ENCODE assay signal across 26 cellular contexts in genomic region chr20:56347628-56348305, GRCh38. TPM values are rescaled to one million over a fixed set of nuclear protein-coding genes. Genes with fewer than 3 reads are reported as not detected.
DNase-seq lines count a peak whose midpoint lies in the region; ATAC-seq and TF ChIP-seq lines count a peak whose summit lies in the region.
"Had no signal": no experiment of that assay in that cellular context is flagged by ENCODE, and none has a peak within 500 bp of the region (broad histone marks: within the 10 kb centered on the region; RNA-seq: fewer than 3 reads in every experiment).

No MANE protein-coding gene starts in this region.

- no peak overlapping the region for H3K4ac ChIP-seq in mesendoderm (ENCODE audit: low read depth, low read length)

- H2BK120ac ChIP-seq in mesendoderm (ENCODE audit: low read depth, low read length) = no peak overlapping the region

- no peak overlapping the region for H4K5ac ChIP-seq in mesendoderm (ENCODE audit: low read length)

- in situ Hi-C loops in HAP-1 (cut with MboI; ENCODE audit: low sequenced_read_pairs) = loop anchor here (25.0 kb wide), 1 partner anchor 1685 kb away; no protein-coding TSS in a partner anchor

- intact Hi-C loops in ovary (cut with DNase I) = no loop called here
- intact Hi-C loops in CD8-positive, alpha-beta T cell (cut with DNase I, micrococcal nuclease) = loop anchor here (10.0 kb wide), 2 partner anchors 1663 to 1673 kb away; no protein-coding TSS in a partner anchor

- H3K36me3 Mint-ChIP-seq in brain (no peaks in the 10 kb centered on the region), type B pancreatic cell (no peaks in the 10 kb centered on the region)
- H3K36me3 Mint-ChIP-seq in CD8-positive, alpha-beta T cell = no peaks in the 10 kb centered on the region
- H3K36me3 Mint-ChIP-seq: activated naive CD4-positive, alpha-beta T cell treated with anti-CD3 and anti-CD28 coated beads, Interleukin-2, amount 50 U/mL, for 24 hours; CD4-positive, alpha-beta memory T cell; IgD-negative memory B cell; memory B cell had no signal

- no peak overlapping the region for H3K18ac ChIP-seq in mesendoderm (ENCODE audit: low read length)

- H3K27ac ChIP-seq in mesendoderm (ENCODE audit: low read depth, low read length) (peak overlapping the region; percentile 9), ovary (no peak overlapping the region)
- no peak overlapping the region for H3K27ac ChIP-seq in CD8-positive, alpha-beta T cell (ENCODE audit: low read depth, low read length)
- H3K27ac ChIP-seq: thoracic aorta had no signal

- no peak overlapping the region for H3K56ac ChIP-seq in mesendoderm (ENCODE audit: low read length)

- no peak overlapping the region for H4K8ac ChIP-seq in mesendoderm (ENCODE audit: low read depth, low read length)

- TF ChIP-seq EP300 in ovary (IDR thresholded peaks at IDR 0.05) = no peak

- no peaks in the 10 kb centered on the region for H3K79me1 ChIP-seq in mesendoderm (ENCODE audit: low read length)

- H3K27ac Mint-ChIP-seq in brain = peak overlapping the region; percentile 2 to 77 (median 52)
- peak overlapping the region; percentile 30 for H3K27ac Mint-ChIP-seq in type B pancreatic cell
- no peak overlapping the region for H3K27ac Mint-ChIP-seq in CD8-positive, alpha-beta T cell
- H3K27ac Mint-ChIP-seq: activated naive CD4-positive, alpha-beta T cell treated with anti-CD3 and anti-CD28 coated beads, Interleukin-2, amount 50 U/mL, for 24 hours; activated T-helper 1 cell treated with anti-CD3 and anti-CD28 coated beads, Interleukin-12 subunit alpha, Interleukin-12 subunit beta, Interleukin-2, Interleukin-4 antibody, amounts not matched to agents 30 ng/mL and 10 ng/mL and 1 ng/mL, durations not matched to agents 14 hours and 24 hours and 36 hours; CD4-positive, alpha-beta memory T cell; dendritic cell treated with granulocyte-macrophage colony-stimulating factor and Interleukin-4, amounts not matched to agents 40 ng/mL and 50 ng/mL, for 4 days; IgD-negative memory B cell; memory B cell; naive B cell; T-helper 2 cell treated with Interferon-gamma antibody and Interleukin-4, amounts not matched to agents 5 μg/mL and 100 μg/mL, for 36 hours had no signal

- no peak overlapping the region for H3K23ac ChIP-seq in mesendoderm (ENCODE audit: low read length)

- peak; percentile 39 to 93 for DNase-seq in HAP-1 (ENCODE audit: low spot score in 2 of 2)
- DNase-seq in mesendoderm = peak; percentile 59
- no peak for DNase-seq in type B pancreatic cell (ENCODE audit: extremely low spot score, unreplicated experiment)
- DNase-seq in ovary = no peak
- no peak for DNase-seq in RKO (ENCODE audit: low spot score)
- no peak for DNase-seq in CD8-positive, alpha-beta T cell
- DNase-seq: caudate nucleus; CD4-positive, alpha-beta memory T cell; GDM1; left cardiac atrium; naive B cell; NCI-H1105 treated with DMSO at 0.1 percent for 48 hours; NCI-H2029 treated with DMSO at 0.1 percent for 48 hours; NCI-H82; right cardiac atrium; stimulated activated CD4-positive, alpha-beta T cell treated with anti-CD3 and anti-CD28 coated beads, Interleukin-12 subunit alpha, Interleukin-12 subunit beta, amount 100 ng/mL, for 4 hours; stimulated activated CD4-positive, alpha-beta T cell treated with anti-CD3 and anti-CD28 coated beads, Interleukin-4, amount 100 ng/mL, for 24 hours; stimulated activated naive CD4-positive, alpha-beta T cell treated with Interleukin-2 at 50 U/mL for 16 hours had no signal

- H3K4me1 Mint-ChIP-seq in brain (peaks cover 30% of the 10 kb centered on the region), type B pancreatic cell (ENCODE audit: unreplicated experiment) (peaks cover 13% of the 10 kb centered on the region)
- peaks cover 7% of the 10 kb centered on the region for H3K4me1 Mint-ChIP-seq in CD8-positive, alpha-beta T cell (ENCODE audit: low read depth)

- no peak overlapping the region for H2AK5ac ChIP-seq in mesendoderm (ENCODE audit: low read length)

- POLR2A ChIA-PET in CD8-positive, alpha-beta T cell (lab: Charles Lee) = no interaction called here

- TF ChIP-seq POLR2A in ovary (IDR thresholded peaks at IDR 0.05) = no peak

- H3K9me3 ChIP-seq in HAP-1 (no peaks in the 10 kb centered on the region), ovary (no peaks in the 10 kb centered on the region)
- H3K9me3 ChIP-seq in CD8-positive, alpha-beta T cell (ENCODE audit: low read length) = no peaks in the 10 kb centered on the region
- H3K9me3 ChIP-seq: thoracic aorta had no signal

- peaks cover 62% of the 10 kb centered on the region for H3K27me3 ChIP-seq in HAP-1 (ENCODE audit: low read depth)
- H3K27me3 ChIP-seq in mesendoderm (ENCODE audit: insufficient read depth, low read length, poor library complexity) = no peaks in the 10 kb centered on the region
- H3K27me3 ChIP-seq in ovary = no peaks in the 10 kb centered on the region
- peaks cover 14% of the 10 kb centered on the region for H3K27me3 ChIP-seq in CD8-positive, alpha-beta T cell (ENCODE audit: insufficient read depth, low read length)

- H3K9me3 Mint-ChIP-seq in brain = peaks cover 0 to 3% (median 0%) of the 10 kb centered on the region in 5 experiments
- no peaks in the 10 kb centered on the region for H3K9me3 Mint-ChIP-seq in type B pancreatic cell
- no peaks in the 10 kb centered on the region for H3K9me3 Mint-ChIP-seq in CD8-positive, alpha-beta T cell
- H3K9me3 Mint-ChIP-seq: activated naive CD4-positive, alpha-beta T cell treated with anti-CD3 and anti-CD28 coated beads, Interleukin-2, amount 50 U/mL, for 24 hours; activated T-helper 1 cell treated with anti-CD3 and anti-CD28 coated beads, Interleukin-12 subunit alpha, Interleukin-12 subunit beta, Interleukin-2, Interleukin-4 antibody, amounts not matched to agents 30 ng/mL and 10 ng/mL and 1 ng/mL, durations not matched to agents 14 hours and 24 hours and 36 hours; CD4-positive, alpha-beta memory T cell; dendritic cell treated with granulocyte-macrophage colony-stimulating factor and Interleukin-4, amounts not matched to agents 40 ng/mL and 50 ng/mL, for 4 days; memory B cell; T-helper 2 cell treated with Interferon-gamma antibody and Interleukin-4, amounts not matched to agents 5 μg/mL and 100 μg/mL, for 36 hours had no signal

- H3K79me2 ChIP-seq in mesendoderm (ENCODE audit: control insufficient read depth, insufficient read depth, low read length) = no peaks in the 10 kb centered on the region

- no peak overlapping the region for H2BK5ac ChIP-seq in mesendoderm (ENCODE audit: low read length)

- H2BK15ac ChIP-seq in mesendoderm (replicated peaks; ENCODE audit: low read depth) = no peak overlapping the region

- H3K9ac ChIP-seq in mesendoderm (ENCODE audit: low read length) = no peak overlapping the region

- no peak overlapping the region for H3K4me2 ChIP-seq in mesendoderm (ENCODE audit: low read length)

- H3K4me1 ChIP-seq in HAP-1 (peaks cover 15% of the 10 kb centered on the region), mesendoderm (ENCODE audit: control insufficient read depth, low read depth, low read length) (peaks cover 8% of the 10 kb centered on the region), ovary (ENCODE audit: insufficient read depth) (peaks cover 1% of the 10 kb centered on the region)
- H3K4me1 ChIP-seq in CD8-positive, alpha-beta T cell (ENCODE audit: insufficient read depth, low read length) = no peaks in the 10 kb centered on the region

- H3K27me3 Mint-ChIP-seq in brain (peaks cover 18% of the 10 kb centered on the region), type B pancreatic cell (peaks cover 39% of the 10 kb centered on the region)
- peaks cover 46% of the 10 kb centered on the region for H3K27me3 Mint-ChIP-seq in CD8-positive, alpha-beta T cell (ENCODE audit: low read depth)

- H3K4me3 ChIP-seq in HAP-1 (no peak overlapping the region), mesendoderm (ENCODE audit: low read length) (no peak overlapping the region), ovary (no peak overlapping the region)
- no peak overlapping the region for H3K4me3 ChIP-seq in CD8-positive, alpha-beta T cell (ENCODE audit: low read depth, low read length)
- H3K4me3 ChIP-seq: thoracic aorta had no signal

- TF ChIP-seq CTCF in brain (conservative IDR thresholded peaks at IDR 0.05) = no peak
- TF ChIP-seq CTCF in type B pancreatic cell (conservative IDR thresholded peaks at IDR 0.05) = no peak
- no peak for TF ChIP-seq CTCF in ovary (IDR thresholded peaks at IDR 0.05)
- TF ChIP-seq CTCF in CD8-positive, alpha-beta T cell (IDR thresholded peaks at IDR 0.05) = no peak

- H3K4me3 Mint-ChIP-seq in brain = peak overlapping the region; percentile 37 to 73 (median 59)
- H3K4me3 Mint-ChIP-seq in type B pancreatic cell = peak overlapping the region; percentile 20
- no peak overlapping the region for H3K4me3 Mint-ChIP-seq in CD8-positive, alpha-beta T cell
- H3K4me3 Mint-ChIP-seq: activated naive CD4-positive, alpha-beta T cell treated with anti-CD3 and anti-CD28 coated beads, Interleukin-2, amount 50 U/mL, for 24 hours; activated T-helper 1 cell treated with anti-CD3 and anti-CD28 coated beads, Interleukin-12 subunit alpha, Interleukin-12 subunit beta, Interleukin-2, Interleukin-4 antibody, amounts not matched to agents 30 ng/mL and 10 ng/mL and 1 ng/mL, durations not matched to agents 14 hours and 24 hours and 36 hours; CD4-positive, alpha-beta memory T cell; dendritic cell treated with granulocyte-macrophage colony-stimulating factor and Interleukin-4, amounts not matched to agents 40 ng/mL and 50 ng/mL, for 4 days; IgD-negative memory B cell; memory B cell; naive B cell; T-helper 2 cell treated with Interferon-gamma antibody and Interleukin-4, amounts not matched to agents 5 μg/mL and 100 μg/mL, for 36 hours had no signal

- no peak for ATAC-seq in CD8-positive, alpha-beta T cell
- ATAC-seq: left cardiac atrium had no signal

- H3K36me3 ChIP-seq in HAP-1 (replicated peaks) (no peaks in the 10 kb centered on the region), mesendoderm (ENCODE audit: control insufficient read depth, insufficient read depth, low read length) (no peaks in the 10 kb centered on the region), ovary (no peaks in the 10 kb centered on the region)
- no peaks in the 10 kb centered on the region for H3K36me3 ChIP-seq in CD8-positive, alpha-beta T cell (ENCODE audit: insufficient read depth, low read length)
- H3K36me3 ChIP-seq: thoracic aorta had no signal

- no CpG with 5 or more reads among the region's 13 CpGs for WGBS in mesendoderm (ENCODE audit: extremely low coverage, insufficient coverage, low lambda C conversion rate)
- WGBS in ovary, 3 donors = 59 to 68% (median 60%) methylated on average over 13 of the region's 13 CpGs

- CTCF ChIA-PET in CD8-positive, alpha-beta T cell (lab: Charles Lee) = no interaction called here

RNA-seq across cellular contexts. Expression of gene FAM210B, which starts 11.0 kb away (rescaled TPM):
- polyA plus RNA-seq in brain (ENCODE audit: insufficient read depth, low read depth, low replicate concordance) = 191 TPM
- 17.0 TPM for polyA plus RNA-seq in mesendoderm (2013, experiment 1 of 2)
- 17.2 TPM for polyA plus RNA-seq in mesendoderm (2013, experiment 2 of 2)
- 58.3 and 58.4 TPM in 2 replicates for total RNA-seq in type B pancreatic cell (ENCODE audit: low replicate concordance)
- 100 to 1,000 TPM in 5 of 7 donors, 10 to 100 TPM in 2; 61.5 to 135 (median 120) TPM for total RNA-seq in ovary
- polyA plus RNA-seq in ovary = 100 to 1,000 TPM in 1 of 2 donors, 10 to 100 TPM in 1; 94.4 to 148 TPM
- 10 to 100 TPM; 10.8 to 12.1 TPM for total RNA-seq in CD8-positive, alpha-beta T cell

RNA-seq across cellular contexts. Expression of gene AURKA, which starts 44.2 kb away (rescaled TPM):
- polyA plus RNA-seq in brain (ENCODE audit: insufficient read depth, low read depth, low replicate concordance) = 26.3 TPM
- 91.0 TPM for polyA plus RNA-seq in mesendoderm (2013, experiment 1 of 2)
- 89.8 TPM for polyA plus RNA-seq in mesendoderm (2013, experiment 2 of 2)
- 20.3 and 42.7 TPM in 2 replicates for total RNA-seq in type B pancreatic cell (ENCODE audit: low replicate concordance)
- total RNA-seq in ovary = 1 to 10 TPM; 2.2 to 10.0 (median 3.5) TPM
- 1 to 10 TPM; 2.5 to 3.2 TPM for polyA plus RNA-seq in ovary
- under 1 TPM; 0.22 to 0.81 TPM for total RNA-seq in CD8-positive, alpha-beta T cell

RNA-seq across cellular contexts. Expression of gene CSTF1, which starts 44.7 kb away (rescaled TPM):
- 27.0 TPM for polyA plus RNA-seq in brain (ENCODE audit: insufficient read depth, low read depth, low replicate concordance)
- 39.7 TPM for polyA plus RNA-seq in mesendoderm (2013, experiment 1 of 2)
- polyA plus RNA-seq in mesendoderm (2013, experiment 2 of 2) = 40.9 TPM
- total RNA-seq in type B pancreatic cell (ENCODE audit: low replicate concordance) = 43.2 and 48.4 TPM in 2 replicates
- 10 to 100 TPM; 23.8 to 41.5 (median 31.8) TPM for total RNA-seq in ovary
- polyA plus RNA-seq in ovary = 10 to 100 TPM; 15.5 to 40.7 TPM
- 10 to 100 TPM; 20.7 to 26.0 TPM for total RNA-seq in CD8-positive, alpha-beta T cell

Comparison
In these comparisons a context has a peak if more than half of its experiments do, and no peak if none do; other contexts are left out.
1. DNase-seq: peak in HAP-1 (2 of 2) and mesendoderm (single experiment); none in type B pancreatic cell (single experiment), ovary (0 of 5), RKO (single experiment) and CD8-positive, alpha-beta T cell (0 of 7).
2. intact Hi-C loops: an anchor here in CD8-positive, alpha-beta T cell (10.0 kb wide); none called in ovary.